2 cellular contexts compared by ENCODE assay signal in genomic region chr7:1214516-1214915, GRCh38.
TF ChIP-seq lines count a peak whose summit lies in the region.

No MANE protein-coding gene starts in this region.

TF ChIP-seq in SK-N-SH, 30 proteins besides CTCF, POLR2A, EP300 and RAD21 (continued from another document):
- no peak for TF ChIP-seq PBX3 (IDR thresholded peaks at IDR 0.05)
- no peak for TF ChIP-seq TCF12 (IDR thresholded peaks at IDR 0.05)
- no peak for TF ChIP-seq CHD2 (IDR thresholded peaks at IDR 0.05; ENCODE audit: low read length, partially characterized antibody)

TF ChIP-seq in SK-N-SH treated with all-trans-retinoic acid at 6 μM for 48 hours, 23 proteins besides CTCF, POLR2A, EP300 and RAD21 (continued from another document):
- no peak for TF ChIP-seq OSR1 (CRISPR knock-in tag; IDR thresholded peaks at IDR 0.05)
